Comparison of ENCODE assay signal across 10 cellular contexts in the genomic region with DNA sequence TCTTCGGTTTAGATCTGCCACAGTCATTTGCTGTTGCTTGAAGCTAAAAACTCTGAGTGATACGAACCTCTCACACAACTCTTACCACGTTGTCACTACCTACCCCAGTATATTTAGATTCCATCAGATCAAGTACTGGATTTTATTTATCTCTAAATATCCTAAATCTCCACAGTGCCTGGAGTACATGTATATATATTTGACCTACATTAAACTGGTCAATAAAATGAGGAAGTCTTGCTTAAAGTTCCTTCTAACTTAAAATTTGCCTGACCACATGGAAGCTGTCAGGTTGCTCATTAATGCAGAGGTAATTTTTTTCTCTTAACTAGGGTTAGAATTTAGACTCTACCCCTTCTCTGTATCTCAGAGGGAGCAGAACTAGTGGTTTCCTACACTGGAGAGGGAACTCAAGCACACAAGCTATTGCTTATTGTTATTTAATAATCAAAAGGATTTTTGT. TPM values are rescaled to one million over a fixed set of nuclear protein-coding genes. Genes with fewer than 3 reads are reported as not detected.
DNase-seq lines count a peak whose midpoint lies in the region; ATAC-seq, FAIRE-seq and TF ChIP-seq lines count a peak whose summit lies in the region.
"Had no signal": no experiment of that assay in that cellular context is flagged by ENCODE, and none has a peak within 500 bp of the region (broad histone marks: within the 10 kb centered on the region; RNA-seq: fewer than 3 reads in every experiment).

No MANE protein-coding gene starts in this region.

- TF ChIP-seq CTCF in thoracic aorta (IDR thresholded peaks at IDR 0.05) (no peak), foreskin fibroblast (IDR thresholded peaks at IDR 0.05; ENCODE audit: low read depth, low read length) (no peak)

- no peaks in the 10 kb centered on the region for H3K36me3 ChIP-seq in thoracic aorta

- H3K27me3 ChIP-seq in thoracic aorta (replicated peaks; ENCODE audit: insufficient read depth) = no peaks in the 10 kb centered on the region

- H3K4me3 ChIP-seq in thoracic aorta = no peak overlapping the region
- no peak overlapping the region for H3K4me3 ChIP-seq in foreskin fibroblast (ENCODE audit: low read depth in 1 of 2, low read length in 2 of 2)

- H3K27ac ChIP-seq in thoracic aorta = peak overlapping the region; percentile 40 to 58

- H3K9me3 ChIP-seq in thoracic aorta = no peaks in the 10 kb centered on the region

- ATAC-seq in HG03378 (IDR thresholded peaks at IDR 0.05; ENCODE audit: unreplicated experiment) (peak; percentile 14), thoracic aorta (ENCODE audit: insufficient number of reproducible peaks, low FRiP score, low read depth) (no peak)
- ATAC-seq: Panc1 had no signal

- peak; percentile 67 for DNase-seq in NCI-H510A treated with DMSO at 0.1 percent for 48 hours (lab: John Stamatoyannopoulos, UW)
- DNase-seq in NCI-H510A (lab: John Stamatoyannopoulos, UW) = no peak
- no peak for DNase-seq in thoracic aorta (ENCODE audit: low spot score)
- no peak for DNase-seq in foreskin fibroblast
- no peak for DNase-seq in mucosa of gallbladder (ENCODE audit: low spot score)
- no peak for DNase-seq in NCI-H128 (lab: John Stamatoyannopoulos, UW; ENCODE audit: unreplicated experiment)

- FAIRE-seq in colon (lab: Jason Lieb, UNC) = peak; percentile 5
- FAIRE-seq: A204.1 had no signal

- H3K4me1 ChIP-seq in thoracic aorta (ENCODE audit: control insufficient read depth in 1 of 2, low read depth in 2 of 2) = no peaks in the 10 kb centered on the region

RNA-seq across cellular contexts. Expression of gene MACC1, which starts 3.1 kb away (rescaled TPM):
- total RNA-seq in thoracic aorta (under 1 TPM; 0.14 to 0.56 TPM), mucosa of gallbladder (13.4 TPM)
